ENCODE assay signal across 1 cellular context in genomic region chr11:12853652-12854296, GRCh38.
TF ChIP-seq lines count a peak whose summit lies in the region.

No MANE protein-coding gene starts in this region.

TF ChIP-seq in IMR-90, 13 proteins besides CTCF, POLR2A, EP300 and RAD21 (continued from another document):
- no peak for TF ChIP-seq FOS (IDR thresholded peaks at IDR 0.05; ENCODE audit: low read depth, low read length)
- TF ChIP-seq RFX5 (IDR thresholded peaks at IDR 0.05; ENCODE audit: low read depth, low read length): no peak
- TF ChIP-seq NFE2L2 (IDR thresholded peaks at IDR 0.05; ENCODE audit: low read depth, low read length): no peak
- no peak for TF ChIP-seq MAFK (IDR thresholded peaks at IDR 0.05; ENCODE audit: low read depth, low read length)
- TF ChIP-seq USF2 (IDR thresholded peaks at IDR 0.05; ENCODE audit: low read depth, low read length): no peak
- no peak for TF ChIP-seq CHD1 (IDR thresholded peaks at IDR 0.05; ENCODE audit: low read depth, low read length)
- no peak for TF ChIP-seq MAZ (IDR thresholded peaks at IDR 0.05; ENCODE audit: borderline replicate concordance, low read depth, low read length)
